19 cellular contexts compared by ENCODE assay signal in the genomic region with DNA sequence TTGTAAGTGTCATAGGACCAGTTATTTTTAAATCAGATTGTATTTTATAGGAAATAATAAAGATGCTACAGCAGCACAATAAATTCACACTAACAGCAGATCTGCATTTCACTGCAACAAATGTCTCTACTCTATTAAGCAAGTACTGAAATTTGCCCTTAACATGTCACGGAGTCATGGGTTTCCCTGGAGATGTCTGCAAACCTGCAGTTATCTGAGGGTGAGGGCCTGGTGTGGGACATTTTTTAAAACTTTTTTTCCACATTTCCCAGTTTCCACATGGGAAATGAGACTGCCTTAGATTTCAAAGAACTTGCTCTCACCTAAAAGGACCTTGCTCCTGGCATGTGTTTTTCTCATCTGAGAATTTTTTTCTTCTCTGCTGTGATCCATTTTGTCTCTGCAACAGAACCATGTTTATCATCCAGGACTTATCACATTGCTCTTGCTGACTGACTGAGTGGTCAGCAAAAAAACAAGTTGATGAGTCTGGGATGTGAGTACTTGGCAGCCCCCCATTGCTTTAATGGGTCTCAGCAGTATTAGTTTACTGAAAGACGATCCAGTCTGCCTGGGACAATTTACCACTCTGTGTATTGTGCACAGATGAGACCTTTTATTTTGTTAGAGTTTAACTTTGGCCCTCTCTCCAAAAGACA.
DNase-seq lines count a peak whose midpoint lies in the region; ATAC-seq, FAIRE-seq and TF ChIP-seq lines count a peak whose summit lies in the region.
"Had no signal": no experiment of that assay in that cellular context is flagged by ENCODE, and none has a peak within 500 bp of the region (broad histone marks: within the 10 kb centered on the region; RNA-seq: fewer than 3 reads in every experiment).

No MANE protein-coding gene starts in this region.

- H2BK120ac ChIP-seq in mesendoderm (ENCODE audit: low read depth, low read length): no peak overlapping the region

- H2AK5ac ChIP-seq in mesendoderm (ENCODE audit: low read length): no peak overlapping the region

- CTCF ChIA-PET in SK-N-SH (lab: Yijun Ruan, JAX): interaction anchor here (0.6 to 1.6 kb wide), 3 partner anchors 8 to 11 kb away, joined by 3 read pairs; no protein-coding TSS in a partner anchor
- CTCF ChIA-PET in mammary epithelial cell (lab: Charles Lee; ENCODE audit: low non-redundant PET): no interaction called here

- TF ChIP-seq CTCF in SK-N-SH (IDR thresholded peaks at IDR 0.05): no peak
- no peak for TF ChIP-seq CTCF in uterus (IDR thresholded peaks at IDR 0.05)
- no peak for TF ChIP-seq CTCF in mammary epithelial cell (conservative IDR thresholded peaks at IDR 0.05 in 1 of 2, IDR thresholded peaks at IDR 0.05 in 1 of 2; ENCODE audit: extremely low read depth in 1 of 2, insufficient read depth in 1 of 2, low read depth in 1 of 2, low read length in 2 of 2)

- POLR2A ChIA-PET in SK-N-SH (lab: Yijun Ruan, JAX): no interaction called here

- H3K9me3 ChIP-seq in SK-N-SH: no peaks in the 10 kb centered on the region
- H3K9me3 ChIP-seq in uterus: no peaks in the 10 kb centered on the region
- H3K9me3 ChIP-seq in mammary epithelial cell (replicated peaks; ENCODE audit: insufficient read depth, low read length): no peaks in the 10 kb centered on the region
- H3K9me3 ChIP-seq: thoracic aorta had no signal

- H3K23ac ChIP-seq in mesendoderm (ENCODE audit: low read length): no peak overlapping the region

- dilution Hi-C loops in mammary epithelial cell (cut with HindIII; ENCODE audit: low sequenced_read_pairs): no loop called here

- H3K56ac ChIP-seq in mesendoderm (ENCODE audit: low read length): no peak overlapping the region

- no peak overlapping the region for H4K5ac ChIP-seq in mesendoderm (ENCODE audit: low read length)

- H3K18ac ChIP-seq in mesendoderm (ENCODE audit: low read length): no peak overlapping the region

- no peaks in the 10 kb centered on the region for H3F3A ChIP-seq in SK-N-SH (replicated peaks; ENCODE audit: insufficient read depth)

- TF ChIP-seq RAD21 in SK-N-SH (IDR thresholded peaks at IDR 0.05; ENCODE audit: low read length): no peak

- DNase-seq in SK-N-SH (no peak), mesendoderm (no peak), uterus (peak; percentile 34 to 67), mammary epithelial cell (no peak), NCI-H1105 treated with DMSO at 0.1 percent for 48 hours (lab: John Stamatoyannopoulos, UW) (no peak)
- no peak for DNase-seq in activated CD4-positive, alpha-beta T cell treated with anti-CD3 and anti-CD28 coated beads for 48 hours
- DNase-seq: cerebellar nuclear complex; effector CD4-positive, alpha-beta T cell; GDM1; NCI-H1930; NCI-H526 treated with DMSO at 0.1 percent for 48 hours; right cardiac atrium had no signal

- H2BK15ac ChIP-seq in mesendoderm (replicated peaks; ENCODE audit: low read depth): no peak overlapping the region

- H3K4me1 ChIP-seq in SK-N-SH (ENCODE audit: control insufficient read depth in 1 of 2, insufficient read depth in 2 of 2, low read depth in 1 of 2, low read length in 1 of 2) (peaks cover 0 to 24% of the 10 kb centered on the region in 2 experiments; a peak in 3 of 4 replicates), mesendoderm (ENCODE audit: control insufficient read depth, low read depth, low read length) (no peaks in the 10 kb centered on the region), uterus (no peaks in the 10 kb centered on the region), mammary epithelial cell (ENCODE audit: insufficient read depth, low read length) (no peaks in the 10 kb centered on the region)

- 72% methylated on average over 2 of the region's 2 CpGs for WGBS in SK-N-SH (ENCODE audit: low lambda C conversion rate)
- no CpG with 5 or more reads among the region's 2 CpGs for WGBS in mesendoderm (ENCODE audit: extremely low coverage, insufficient coverage, low lambda C conversion rate)
- 95% methylated on average over 2 of the region's 2 CpGs for WGBS in mammary epithelial cell (ENCODE audit: low coverage, missing lambda C conversion rate)

- no peak for TF ChIP-seq EP300 in SK-N-SH (IDR thresholded peaks at IDR 0.05; ENCODE audit: borderline replicate concordance in 1 of 2, low read depth in 1 of 2, low read length in 1 of 2)

- no peak overlapping the region for H4K8ac ChIP-seq in mesendoderm (ENCODE audit: low read depth, low read length)

- H3K27me3 ChIP-seq in SK-N-SH (ENCODE audit: insufficient read depth): no peaks in the 10 kb centered on the region
- no peaks in the 10 kb centered on the region for H3K27me3 ChIP-seq in mesendoderm (ENCODE audit: insufficient read depth, low read length, poor library complexity)
- no peaks in the 10 kb centered on the region for H3K27me3 ChIP-seq in uterus
- H3K27me3 ChIP-seq in mammary epithelial cell (ENCODE audit: insufficient read depth, low read length): no peaks in the 10 kb centered on the region

- no peaks in the 10 kb centered on the region for H3K79me2 ChIP-seq in SK-N-SH (ENCODE audit: insufficient read depth)
- H3K79me2 ChIP-seq in mesendoderm (ENCODE audit: control insufficient read depth, insufficient read depth, low read length): no peaks in the 10 kb centered on the region
- no peaks in the 10 kb centered on the region for H3K79me2 ChIP-seq in mammary epithelial cell (ENCODE audit: insufficient read depth, low read length)

- H3K9ac ChIP-seq in SK-N-SH (no peak overlapping the region), mesendoderm (ENCODE audit: low read length) (no peak overlapping the region), mammary epithelial cell (ENCODE audit: insufficient read depth, low read length) (no peak overlapping the region)

- peak; percentile 86 for ATAC-seq in SK-N-SH treated with all-trans-retinoic acid at 6 μM for 48 hours
- ATAC-seq: esophagus mucosa had no signal

- no TSS peak for BruUV-seq in mammary epithelial cell (replicated peaks; lab: Mats Ljungman, UMichigan)

- FAIRE-seq in endometrium (lab: Jason Lieb, UNC): peak; percentile 46
- FAIRE-seq: H1, TTC549 had no signal

- peak overlapping the region; percentile 81 for H3K4ac ChIP-seq in mesendoderm (ENCODE audit: low read depth, low read length)

- H2AFZ ChIP-seq in SK-N-SH (ENCODE audit: low read depth): no peak overlapping the region
- H2AFZ ChIP-seq in mammary epithelial cell (ENCODE audit: low read depth, low read length): no peak overlapping the region

- peak overlapping the region in 1 of 2 experiments; percentile 77; a peak in 3 of 4 replicates for H3K27ac ChIP-seq in SK-N-SH (ENCODE audit: low read depth in 2 of 2, low read length in 1 of 2)
- H3K27ac ChIP-seq in mesendoderm (ENCODE audit: low read depth, low read length): no peak overlapping the region
- peak overlapping the region; percentile 39 to 43 for H3K27ac ChIP-seq in uterus
- no peak overlapping the region for H3K27ac ChIP-seq in mammary epithelial cell (ENCODE audit: insufficient read depth, low read depth, low read length)
- H3K27ac ChIP-seq: C4-2B, thoracic aorta had no signal

- in situ Hi-C loops in mammary epithelial cell (cut with MboI; ENCODE audit: low sequenced_read_pairs in 2 of 2): no loop called here

- H4K20me1 ChIP-seq in SK-N-SH (ENCODE audit: insufficient read depth): no peaks in the 10 kb centered on the region
- H4K20me1 ChIP-seq in mammary epithelial cell (ENCODE audit: insufficient read depth, low read length): no peaks in the 10 kb centered on the region

- H3K79me1 ChIP-seq in mesendoderm (ENCODE audit: low read length): no peaks in the 10 kb centered on the region

- intact Hi-C loops in uterus (cut with DNase I; ENCODE audit: low total_unique reads): no loop called here
- intact Hi-C loops in mammary epithelial cell (cut with micrococcal nuclease): no loop called here

- H3K9me2 ChIP-seq in SK-N-SH: no peaks in the 10 kb centered on the region

- H2BK5ac ChIP-seq in mesendoderm (ENCODE audit: low read length): no peak overlapping the region

- no peak overlapping the region for H3K4me3 ChIP-seq in SK-N-SH (ENCODE audit: low read depth in 2 of 2, low read length in 1 of 2)
- H3K4me3 ChIP-seq in mesendoderm (ENCODE audit: low read length): no peak overlapping the region
- no peak overlapping the region for H3K4me3 ChIP-seq in uterus
- H3K4me3 ChIP-seq in mammary epithelial cell (replicated peaks in 1 of 3; ENCODE audit: insufficient read depth in 1 of 3, low read depth in 2 of 3, low read length in 3 of 3): no peak overlapping the region
- H3K4me3 ChIP-seq: thoracic aorta had no signal

- TF ChIP-seq POLR2A in uterus (IDR thresholded peaks at IDR 0.05): no peak

- H3K36me3 ChIP-seq in SK-N-SH (replicated peaks in 1 of 2; ENCODE audit: control insufficient read depth in 1 of 2, insufficient read depth in 2 of 2, low read length in 1 of 2): no peaks in the 10 kb centered on the region
- H3K36me3 ChIP-seq in mesendoderm (ENCODE audit: control insufficient read depth, insufficient read depth, low read length): no peaks in the 10 kb centered on the region
- no peaks in the 10 kb centered on the region for H3K36me3 ChIP-seq in uterus
- H3K36me3 ChIP-seq in mammary epithelial cell (ENCODE audit: insufficient read depth, low read length): no peaks in the 10 kb centered on the region
- H3K36me3 ChIP-seq: thoracic aorta had no signal

- H3K4me2 ChIP-seq in SK-N-SH (no peak overlapping the region), mesendoderm (ENCODE audit: low read length) (no peak overlapping the region), mammary epithelial cell (ENCODE audit: insufficient read depth, low read depth, low read length) (no peak overlapping the region)

TF ChIP-seq in SK-N-SH treated with all-trans-retinoic acid at 6 μM for 48 hours, 23 proteins besides CTCF, POLR2A, EP300 and RAD21:
- TF ChIP-seq, protein P1, sequence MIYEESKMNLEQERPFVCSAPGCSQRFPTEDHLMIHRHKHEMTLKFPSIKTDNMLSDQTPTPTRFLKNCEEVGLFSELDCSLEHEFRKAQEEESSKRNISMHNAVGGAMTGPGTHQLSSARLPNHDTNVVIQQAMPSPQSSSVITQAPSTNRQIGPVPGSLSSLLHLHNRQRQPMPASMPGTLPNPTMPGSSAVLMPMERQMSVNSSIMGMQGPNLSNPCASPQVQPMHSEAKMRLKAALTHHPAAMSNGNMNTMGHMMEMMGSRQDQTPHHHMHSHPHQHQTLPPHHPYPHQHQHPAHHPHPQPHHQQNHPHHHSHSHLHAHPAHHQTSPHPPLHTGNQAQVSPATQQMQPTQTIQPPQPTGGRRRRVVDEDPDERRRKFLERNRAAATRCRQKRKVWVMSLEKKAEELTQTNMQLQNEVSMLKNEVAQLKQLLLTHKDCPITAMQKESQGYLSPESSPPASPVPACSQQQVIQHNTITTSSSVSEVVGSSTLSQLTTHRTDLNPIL (CRISPR knock-in tag; IDR thresholded peaks at IDR 0.05; ENCODE audit: low read depth): no peak
TF ChIP-seq in SK-N-SH treated with all-trans-retinoic acid at 6 μM for 48 hours: peak in this region for 0.

Comparison
In these comparisons a context has a peak if more than half of its experiments do, and no peak if none do; other contexts are left out.
1. DNase-seq: peak in uterus (2 of 2); none in SK-N-SH (single experiment), mesendoderm (single experiment), mammary epithelial cell (single experiment), activated CD4-positive, alpha-beta T cell treated with anti-CD3 and anti-CD28 coated beads for 48 hours (single experiment) and NCI-H1105 treated with DMSO at 0.1 percent for 48 hours (single experiment).
2. H3K27ac ChIP-seq: peak in uterus (2 of 2); none in mesendoderm (single experiment) and mammary epithelial cell (single experiment).